In genomic region chr17:30709096-30709495, GRCh38 we compare ENCODE assay signal across 8 cellular contexts.
DNase-seq lines count a peak whose midpoint lies in the region; ATAC-seq and TF ChIP-seq lines count a peak whose summit lies in the region.
"Not testable (repeated sequence)": the region's sequence is repeated elsewhere in the genome, so short reads cannot be mapped to it uniquely, and the experiment has no call there.

No MANE protein-coding gene starts in this region.

- H3K4me3 ChIP-seq in AG09309 (ENCODE audit: control insufficient read depth, low read depth, low read length) = peak overlapping the region; percentile 75
- H3K4me3 ChIP-seq in HUES64 (ENCODE audit: low read length) = peak overlapping the region; percentile 85
- H3K4me3 ChIP-seq in SJSA1 = peak overlapping the region; percentile 51
- H3K4me3 ChIP-seq in esophagus (ENCODE audit: low read depth in 1 of 2, low read length in 2 of 2) = peak overlapping the region; percentile 71 to 74
- peak overlapping the region; percentile 88 for H3K4me3 ChIP-seq in lower leg skin (ENCODE audit: low read depth, poor library complexity, severe bottlenecking)
- peak overlapping the region; percentile 88 for H3K4me3 ChIP-seq in smooth muscle cell

- H3K27me3 ChIP-seq in HUES64 (ENCODE audit: insufficient read depth, low read length); SJSA1 (replicated peaks); esophagus (ENCODE audit: control insufficient read depth in 1 of 2, insufficient read depth in 2 of 2, low read length in 2 of 2); smooth muscle cell (ENCODE audit: low read depth): not testable (repeated sequence)

- not testable (repeated sequence) for H3K36me3 ChIP-seq in HUES64 (ENCODE audit: insufficient read depth, low read length); SJSA1; esophagus (ENCODE audit: control insufficient read depth in 2 of 2, insufficient read depth in 2 of 2, low read length in 1 of 2); smooth muscle cell (ENCODE audit: low read depth)

- peak; percentile 15 for ATAC-seq in GM18907 (IDR thresholded peaks at IDR 0.05; ENCODE audit: unreplicated experiment)
- peak; percentile 8 for ATAC-seq in activated naive CD8-positive, alpha-beta T cell treated with anti-CD3 and anti-CD28 coated beads, Interleukin-2, amount 50 U/mL, for 24 hours

- peaks cover 21% of the 10 kb centered on the region for H3K4me1 Mint-ChIP-seq in activated naive CD8-positive, alpha-beta T cell treated with anti-CD3 and anti-CD28 coated beads, Interleukin-2, amount 50 U/mL, for 24 hours

- H3K36me3 Mint-ChIP-seq in activated naive CD8-positive, alpha-beta T cell treated with anti-CD3 and anti-CD28 coated beads, Interleukin-2, amount 50 U/mL, for 24 hours (ENCODE audit: low read depth) = not testable (repeated sequence)

- TF ChIP-seq CTCF in AG09309 (IDR thresholded peaks at IDR 0.05; ENCODE audit: control insufficient read depth, insufficient read depth, low read depth, low read length, missing control alignments); lower leg skin (IDR thresholded peaks at IDR 0.05); smooth muscle cell (IDR thresholded peaks at IDR 0.05; ENCODE audit: borderline replicate concordance, insufficient read depth, poor library complexity, severe bottlenecking): not testable (repeated sequence)

- H2AFZ ChIP-seq in smooth muscle cell (ENCODE audit: low read depth) = not testable (repeated sequence)

- not testable (repeated sequence) for H3K4me3 Mint-ChIP-seq in activated naive CD8-positive, alpha-beta T cell treated with anti-CD3 and anti-CD28 coated beads, Interleukin-2, amount 50 U/mL, for 24 hours

- not testable (repeated sequence) for H3K9me3 ChIP-seq in HUES64 (ENCODE audit: insufficient read depth, low read depth, low read length); SJSA1 (replicated peaks); esophagus (ENCODE audit: control insufficient read depth in 2 of 2, insufficient read depth in 1 of 2, low read depth in 1 of 2, low read length in 1 of 2); smooth muscle cell (replicated peaks; ENCODE audit: low read depth)

- H3K27ac ChIP-seq in HUES64 (ENCODE audit: low read depth, low read length) (peak overlapping the region; percentile 97; the same call in 1 of the 2 replicates), esophagus (ENCODE audit: low read depth in 2 of 2, low read length in 1 of 2) (peak overlapping the region; percentile 47 to 79)
- H3K27ac ChIP-seq in SJSA1; smooth muscle cell (ENCODE audit: low read depth): not testable (repeated sequence)

- peak overlapping the region; percentile 90; the same call in 1 of the 2 replicates for H3K9ac ChIP-seq in HUES64 (ENCODE audit: low read depth, low read length)
- peak overlapping the region; percentile 51 for H3K9ac ChIP-seq in smooth muscle cell (ENCODE audit: low read depth)

- peak overlapping the region; percentile 90 for H3K4me2 ChIP-seq in smooth muscle cell

- under 1% methylated on average over 64 of the region's 64 CpGs for WGBS in HUES64
- 0 to 1% methylated on average over 12 to 64 of the region's 64 CpGs for WGBS in esophagus, 2 donors
- 0% methylated on average over 1 of the region's 64 CpGs; no CpG with 5 or more reads in 1 of the 2 donors for WGBS in lower leg skin, 2 donors
- 0% methylated on average over 6 of the region's 64 CpGs for WGBS in smooth muscle cell (ENCODE audit: low lambda C conversion rate)

- DNase-seq in AG09309 (ENCODE audit: low read depth); SJSA1 (ENCODE audit: low read depth in 1 of 2, low spot score in 2 of 2); activated naive CD8-positive, alpha-beta T cell treated with anti-CD3 and anti-CD28 coated beads, Interleukin-2, amount 50 U/mL, for 24 hours; lower leg skin (ENCODE audit: low spot score in 2 of 2); smooth muscle cell (lab: John Stamatoyannopoulos, UW; ENCODE audit: unreplicated experiment): not testable (repeated sequence)

- not testable (repeated sequence) for H3K9me3 Mint-ChIP-seq in activated naive CD8-positive, alpha-beta T cell treated with anti-CD3 and anti-CD28 coated beads, Interleukin-2, amount 50 U/mL, for 24 hours

- peaks cover 42% of the 10 kb centered on the region for H4K20me1 ChIP-seq in smooth muscle cell (ENCODE audit: low read depth)

- not testable (repeated sequence) for H3F3A ChIP-seq in smooth muscle cell (ENCODE audit: low read depth)

- peaks cover 35% of the 10 kb centered on the region for H3K27me3 Mint-ChIP-seq in activated naive CD8-positive, alpha-beta T cell treated with anti-CD3 and anti-CD28 coated beads, Interleukin-2, amount 50 U/mL, for 24 hours

- H3K4me1 ChIP-seq in HUES64 (ENCODE audit: insufficient read depth, low read length); SJSA1 (replicated peaks); esophagus (ENCODE audit: control insufficient read depth in 2 of 2, insufficient read depth in 2 of 2, low read length in 1 of 2); smooth muscle cell (ENCODE audit: low read depth): not testable (repeated sequence)

- not testable (repeated sequence) for TF ChIP-seq POLR2A in lower leg skin (IDR thresholded peaks at IDR 0.05)

- intact Hi-C loops in lower leg skin (cut with DNase I; ENCODE audit: low total_unique reads) = not testable (repeated sequence)

- peaks cover 36% of the 10 kb centered on the region for H3K79me2 ChIP-seq in smooth muscle cell (ENCODE audit: low read depth)

- not testable (repeated sequence) for H3K27ac Mint-ChIP-seq in activated naive CD8-positive, alpha-beta T cell treated with anti-CD3 and anti-CD28 coated beads, Interleukin-2, amount 50 U/mL, for 24 hours
